Comparison of ENCODE assay signal across 31 cellular contexts in genomic region chr2:45897836-45898235, GRCh38.
"Had no signal": no experiment of that assay in that cellular context is flagged by ENCODE, and none has a peak within 500 bp of the region (broad histone marks: within the 10 kb centered on the region; RNA-seq: fewer than 3 reads in every experiment).

No MANE protein-coding gene starts in this region.

- H3K36me3 Mint-ChIP-seq: activated naive CD8-positive, alpha-beta T cell; mesothelial cell of epicardium; naive B cell had no signal

- H3K4me1 ChIP-seq: prostate gland had no signal

- ATAC-seq: activated T-cell treated with anti-CD3 and anti-CD28 coated beads, Interleukin-2, amount 50 U/mL, for 4 hours; sciatic nerve; stimulated activated naive CD8-positive, alpha-beta T cell treated with anti-CD3 and anti-CD28 coated beads, Interleukin-15, amount 100 ng/mL, for 72 hours; T-cell had no signal

- H3K36me3 ChIP-seq: esophagus squamous epithelium, left ventricle myocardium inferior, pancreas, prostate gland, thyroid gland, upper lobe of left lung had no signal

- H3K27me3 Mint-ChIP-seq: activated naive CD8-positive, alpha-beta T cell; central memory CD8-positive, alpha-beta T cell; naive B cell; stimulated activated naive CD8-positive, alpha-beta T cell treated with anti-CD3 and anti-CD28 coated beads, Interleukin-15, amount 100 ng/mL, for 72 hours; T-cell had no signal

- H3K4me1 Mint-ChIP-seq: central memory CD8-positive, alpha-beta T cell had no signal

- H3K27ac ChIP-seq: epithelial cell of prostate, esophagus squamous epithelium, pancreas, prostate gland, thyroid gland had no signal

- H3K27ac Mint-ChIP-seq: activated naive CD8-positive, alpha-beta T cell; mesothelial cell of epicardium; stimulated activated naive CD8-positive, alpha-beta T cell treated with anti-CD3 and anti-CD28 coated beads, Interleukin-15, amount 100 ng/mL, for 72 hours; T-cell had no signal

- DNase-seq: activated CD4-positive, alpha-beta T cell treated with anti-CD3 and anti-CD28 coated beads for 4 hours; activated CD4-positive, alpha-beta T cell treated with anti-CD3 and anti-CD28 coated beads, Interleukin-2, amount 50 U/mL, for 48 hours; activated CD4-positive, CD25-positive, alpha-beta regulatory T cell; activated CD8-positive, alpha-beta memory T cell treated with anti-CD3 and anti-CD28 coated beads, Interleukin-2, amount 50 U/mL, for 48 hours; activated naive CD4-positive, alpha-beta T cell; activated T-cell treated with anti-CD3 and anti-CD28 coated beads, Interleukin-2, amount 50 U/mL, for 4 hours; anterior cingulate cortex; effector CD8-positive, alpha-beta T cell; esophagus squamous epithelium; kidney glomerular epithelial cell; left ventricle myocardium inferior; mammary epithelial cell; naive B cell; nucleus accumbens; pancreas; retina; stimulated activated CD4-positive, alpha-beta T cell treated with anti-CD3 and anti-CD28 coated beads, Interleukin-12 subunit alpha, Interleukin-12 subunit beta, amount 100 ng/mL, for 4 hours; stimulated activated CD4-positive, alpha-beta T cell treated with anti-CD3 and anti-CD28 coated beads, Interleukin-4, amount 100 ng/mL, for 1 hour; stimulated activated naive CD8-positive, alpha-beta T cell treated with anti-CD3 and anti-CD28 coated beads, Interleukin-15, amount 100 ng/mL, for 72 hours; substantia nigra; T-cell; thyroid gland had no signal

- H3K27me3 ChIP-seq: esophagus squamous epithelium, pancreas, thyroid gland, upper lobe of left lung had no signal

- H3K4me3 Mint-ChIP-seq: activated naive CD8-positive, alpha-beta T cell; activated T-cell treated with anti-CD3 and anti-CD28 coated beads, Interleukin-2, amount 50 U/mL, for 4 hours; central memory CD8-positive, alpha-beta T cell; mesothelial cell of epicardium; neural crest cell; stimulated activated naive CD8-positive, alpha-beta T cell treated with anti-CD3 and anti-CD28 coated beads, Interleukin-15, amount 100 ng/mL, for 72 hours; T-cell had no signal

- H3K4me3 ChIP-seq: esophagus squamous epithelium, left ventricle myocardium inferior, pancreas, prostate gland, skin epidermis, thyroid gland, upper lobe of left lung had no signal

- H3K9me3 ChIP-seq: esophagus squamous epithelium, left ventricle myocardium inferior, pancreas, prostate gland, thyroid gland, upper lobe of left lung had no signal

- H3K9me3 Mint-ChIP-seq: activated T-cell treated with anti-CD3 and anti-CD28 coated beads, Interleukin-2, amount 50 U/mL, for 4 hours; central memory CD8-positive, alpha-beta T cell; mesothelial cell of epicardium; naive B cell; neural crest cell; stimulated activated naive CD8-positive, alpha-beta T cell treated with anti-CD3 and anti-CD28 coated beads, Interleukin-15, amount 100 ng/mL, for 72 hours; T-cell had no signal
